ENCODE assay signal across 19 cellular contexts in genomic region chr15:85335193-85335939, GRCh38. TPM values are rescaled to one million over a fixed set of nuclear protein-coding genes. Genes with fewer than 3 reads are reported as not detected.
DNase-seq lines count a peak whose midpoint lies in the region; ATAC-seq, FAIRE-seq and TF ChIP-seq lines count a peak whose summit lies in the region.
"Had no signal": no experiment of that assay in that cellular context is flagged by ENCODE, and none has a peak within 500 bp of the region (broad histone marks: within the 10 kb centered on the region; RNA-seq: fewer than 3 reads in every experiment).

No MANE protein-coding gene starts in this region.

- peak overlapping the region; percentile 29 for H2BK20ac ChIP-seq in IMR-90 (ENCODE audit: low read depth, low read length)

- H3K4me1 Mint-ChIP-seq in Caco-2 (ENCODE audit: low read depth, unreplicated experiment), result peaks cover 15% of the 10 kb centered on the region
- H3K4me1 Mint-ChIP-seq in endodermal cell, result peaks cover 37% of the 10 kb centered on the region
- peaks cover 45% of the 10 kb centered on the region for H3K4me1 Mint-ChIP-seq in mesothelial cell of epicardium
- peaks cover 25 to 32% (median 27%) of the 10 kb centered on the region in 3 donors for H3K4me1 Mint-ChIP-seq in T-cell

- peaks cover 12% of the 10 kb centered on the region for H3K9me1 ChIP-seq in IMR-90 (ENCODE audit: insufficient read depth, low read length)

- H3K4me2 ChIP-seq in IMR-90 (ENCODE audit: low read depth, low read length), result no peak overlapping the region

- BruUV-seq in Caco-2 (replicated peaks; lab: Mats Ljungman, UMichigan) (no TSS peak), IMR-90 (replicated peaks; lab: Mats Ljungman, UMichigan) (no TSS peak)

- POLR2A ChIA-PET in Caco-2 (lab: Charles Lee), result interaction anchor here (1.0 kb wide), 1 partner anchor 45 kb away, joined by 12 read pairs; the partner anchor contains the start of gene AKAP13
- POLR2A ChIA-PET in IMR-90 (lab: Charles Lee; ENCODE audit: unreplicated experiment), result no interaction called here
- POLR2A ChIA-PET in T-cell (lab: Charles Lee), result no interaction called here

- H3K36me3 ChIP-seq in Caco-2 (ENCODE audit: control insufficient read depth, insufficient read depth, low read length), result no peaks in the 10 kb centered on the region
- no peaks in the 10 kb centered on the region for H3K36me3 ChIP-seq in IMR-90 (ENCODE audit: control insufficient read depth, insufficient read depth, low read length)
- no peaks in the 10 kb centered on the region for H3K36me3 ChIP-seq in endodermal cell (ENCODE audit: control insufficient read depth, insufficient read depth, low read length)
- no peaks in the 10 kb centered on the region for H3K36me3 ChIP-seq in H7 (replicated peaks; ENCODE audit: control insufficient read depth, insufficient read depth, low read length)

- no peak overlapping the region for H4K91ac ChIP-seq in IMR-90 (ENCODE audit: insufficient read depth, low read depth, low read length)

- H3K9me3 Mint-ChIP-seq in Caco-2 (ENCODE audit: unreplicated experiment) (no peaks in the 10 kb centered on the region), endodermal cell (no peaks in the 10 kb centered on the region), mesothelial cell of epicardium (peaks cover 7% of the 10 kb centered on the region), T-cell (no peaks in the 10 kb centered on the region)
- H3K9me3 Mint-ChIP-seq: dendritic cell treated with granulocyte-macrophage colony-stimulating factor and Interleukin-4, amounts not matched to agents 40 ng/mL and 50 ng/mL, for 4 days had no signal

- no peak overlapping the region for H2AFZ ChIP-seq in IMR-90 (replicated peaks; ENCODE audit: low read length, poor library complexity)

- H3K27me3 ChIP-seq in Caco-2 (replicated peaks; ENCODE audit: control insufficient read depth, insufficient read depth, low read length) (no peaks in the 10 kb centered on the region), IMR-90 (ENCODE audit: control insufficient read depth, insufficient read depth, low read length) (no peaks in the 10 kb centered on the region), endodermal cell (ENCODE audit: control insufficient read depth, insufficient read depth, low read length, poor library complexity, severe bottlenecking) (no peaks in the 10 kb centered on the region), H7 (ENCODE audit: control insufficient read depth, insufficient read depth, low read length) (no peaks in the 10 kb centered on the region; the same call in none of the 2 replicates)

- H3K27me3 Mint-ChIP-seq in Caco-2 (ENCODE audit: insufficient read depth, unreplicated experiment) (no peaks in the 10 kb centered on the region), endodermal cell (ENCODE audit: insufficient read depth) (no peaks in the 10 kb centered on the region), mesothelial cell of epicardium (ENCODE audit: low read depth) (no peaks in the 10 kb centered on the region), T-cell (no peaks in the 10 kb centered on the region)

- H3K23ac ChIP-seq in IMR-90 (ENCODE audit: low read depth, low read length), result no peak overlapping the region

- CTCF ChIA-PET in Caco-2 (lab: Charles Lee), result interaction anchor here (0.6 to 1.0 kb wide), 8 partner anchors 11 to 513 kb away, joined by 3 to 8 read pairs (median 3); partner anchors contain the start of gene AKAP13
- CTCF ChIA-PET in IMR-90 (lab: Yijun Ruan, JAX), result interaction anchor here (0.6 to 0.7 kb wide), 2 partner anchors 39 to 788 kb away, joined by 3 to 4 read pairs; no protein-coding TSS in a partner anchor
- CTCF ChIA-PET in T-cell (lab: Charles Lee), result interaction anchor here in 1 of 2 donors (1.2 kb wide), 2 partner anchors 14 to 79 kb away, joined by 3 read pairs; no protein-coding TSS in a partner anchor

- H3K4me3 Mint-ChIP-seq in Caco-2 (ENCODE audit: unreplicated experiment) (peak overlapping the region; percentile 39), endodermal cell (no peak overlapping the region), mesothelial cell of epicardium (no peak overlapping the region), T-cell (no peak overlapping the region)
- H3K4me3 Mint-ChIP-seq: dendritic cell treated with granulocyte-macrophage colony-stimulating factor and Interleukin-4, amounts not matched to agents 40 ng/mL and 50 ng/mL, for 4 days had no signal

- H3K9ac ChIP-seq in IMR-90 (ENCODE audit: low read depth, low read length) (no peak overlapping the region), endodermal cell (ENCODE audit: extremely low read depth, low read length, poor library complexity, severe bottlenecking) (peak overlapping the region; percentile 9)

- H4K20me1 ChIP-seq in IMR-90 (ENCODE audit: insufficient read depth, low read length), result no peaks in the 10 kb centered on the region

- H2BK120ac ChIP-seq in IMR-90 (ENCODE audit: low read depth, low read length), result peak overlapping the region; percentile 49

- ATAC-seq in IMR-90 (ENCODE audit: low read depth) (no peak), T-cell (replicated peaks in 1 of 4) (no peak)

- peaks cover 48% of the 10 kb centered on the region for H3K4me1 ChIP-seq in Caco-2
- peaks cover 16% of the 10 kb centered on the region for H3K4me1 ChIP-seq in IMR-90 (ENCODE audit: control insufficient read depth, insufficient read depth, low read length)
- peaks cover 11% of the 10 kb centered on the region for H3K4me1 ChIP-seq in endodermal cell (ENCODE audit: control insufficient read depth, insufficient read depth, low read length)

- dilution Hi-C loops in IMR-90 (cut with HindIII; ENCODE audit: low sequenced_read_pairs, unreplicated experiment), result no loop called here

- no peak overlapping the region for H4K5ac ChIP-seq in IMR-90 (ENCODE audit: low read depth, low read length)

- peak overlapping the region; percentile 58; the same call in 1 of the 2 replicates for H2AK5ac ChIP-seq in IMR-90 (ENCODE audit: low read depth, low read length)

- H3K79me1 ChIP-seq in IMR-90 (ENCODE audit: low read depth in 1 of 2, low read length in 2 of 2), result peaks cover 3 to 9% of the 10 kb centered on the region in 2 experiments; a peak in 3 of 4 replicates

- H2AK9ac ChIP-seq in IMR-90 (replicated peaks; ENCODE audit: low read depth, low read length, poor library complexity), result no peak overlapping the region

- peak overlapping the region; percentile 26 for H3K4ac ChIP-seq in IMR-90 (ENCODE audit: low read depth, low read length)

- FAIRE-seq in RCC 7860 (lab: Jason Lieb, UNC), result no peak

- H3K14ac ChIP-seq in IMR-90 (replicated peaks; ENCODE audit: low read depth, low read length), result no peak overlapping the region

- intact Hi-C loops in Caco-2 (cut with micrococcal nuclease; ENCODE audit: unreplicated experiment) (loop anchor here (5.0 kb wide), 1 partner anchor 107 kb away; no protein-coding TSS in a partner anchor), IMR-90 (cut with micrococcal nuclease) (no loop called here)

- H3K4me3 ChIP-seq in Caco-2 (ENCODE audit: low read depth, low read length) (no peak overlapping the region), IMR-90 (ENCODE audit: insufficient read depth, low read depth, low read length) (no peak overlapping the region), endodermal cell (ENCODE audit: low read length) (no peak overlapping the region), H7 (ENCODE audit: insufficient read depth, low read depth, low read length) (no peak overlapping the region)

- no peaks in the 10 kb centered on the region for H3K9me3 ChIP-seq in Caco-2
- no peaks in the 10 kb centered on the region for H3K9me3 ChIP-seq in IMR-90 (ENCODE audit: control insufficient read depth, insufficient read depth, low read length)
- no peaks in the 10 kb centered on the region for H3K9me3 ChIP-seq in endodermal cell (ENCODE audit: control insufficient read depth, low read length)

- no peak overlapping the region for H2BK5ac ChIP-seq in IMR-90 (ENCODE audit: low read depth, low read length, poor library complexity, severe bottlenecking)

- in situ Hi-C loops in IMR-90 (cut with MboI; ENCODE audit: low sequenced_read_pairs), result no loop called here

- no peak overlapping the region for H3K18ac ChIP-seq in IMR-90 (ENCODE audit: low read depth, low read length)

- H3K56ac ChIP-seq in IMR-90 (ENCODE audit: extremely low read depth, insufficient read depth, low read length), result no peak overlapping the region

- WGBS in IMR-90 (ENCODE audit: extremely low coverage in 2 of 2, insufficient read length in 1 of 2), 2 experiments, result 83% methylated on average over 4 of the region's 13 CpGs; no CpG with 5 or more reads in 1 of the 2 experiments
- WGBS in endodermal cell (ENCODE audit: insufficient coverage in 1 of 2, insufficient read length in 1 of 2), 2 experiments, result 72 to 76% methylated on average over 13 of the region's 13 CpGs

- no peak for TF ChIP-seq POLR2A in IMR-90 (IDR thresholded peaks at IDR 0.05; ENCODE audit: low read depth, low read length)

- H3K27ac Mint-ChIP-seq in Caco-2 (ENCODE audit: unreplicated experiment), result peak overlapping the region; percentile 52
- peak overlapping the region; percentile 93 for H3K27ac Mint-ChIP-seq in endodermal cell
- peak overlapping the region; percentile 17 for H3K27ac Mint-ChIP-seq in mesothelial cell of epicardium
- H3K27ac Mint-ChIP-seq in T-cell, result no peak overlapping the region
- H3K27ac Mint-ChIP-seq: dendritic cell treated with granulocyte-macrophage colony-stimulating factor and Interleukin-4, amounts not matched to agents 40 ng/mL and 50 ng/mL, for 4 days had no signal

- TF ChIP-seq RAD21 in IMR-90 (IDR thresholded peaks at IDR 0.05; ENCODE audit: low read length), result no peak

- peak overlapping the region; percentile 60; the same call in 1 of the 3 replicates for H2BK15ac ChIP-seq in IMR-90 (ENCODE audit: low read depth, low read length)

- H3K27ac ChIP-seq in IMR-90 (ENCODE audit: insufficient read depth, low read length), result no peak overlapping the region
- H3K27ac ChIP-seq in endodermal cell (ENCODE audit: low read depth, low read length), result no peak overlapping the region

- H4K8ac ChIP-seq in IMR-90 (ENCODE audit: low read depth in 2 of 2, low read length in 2 of 2), result peak overlapping the region in 1 of 2 experiments; percentile 48; a peak in 1 of 4 replicates

- peak in 1 of 2 experiments; percentile 26 for TF ChIP-seq CTCF in Caco-2 (IDR thresholded peaks at IDR 0.05; ENCODE audit: insufficient read depth in 1 of 2, low read depth in 1 of 2, low read length in 1 of 2, severe bottlenecking in 1 of 2, unreplicated experiment in 1 of 2)
- no peak for TF ChIP-seq CTCF in IMR-90 (conservative IDR thresholded peaks at IDR 0.05; ENCODE audit: low read depth, low read length)
- peak; percentile 54 for TF ChIP-seq CTCF in endodermal cell (conservative IDR thresholded peaks at IDR 0.05)
- TF ChIP-seq CTCF in mesothelial cell of epicardium (IDR thresholded peaks at IDR 0.05; ENCODE audit: unreplicated experiment), result no peak

- DNase-seq in Caco-2 (peak; percentile 59 to 71), IMR-90 (no peak), endodermal cell (peak; percentile 61), mesothelial cell of epicardium (ENCODE audit: low spot score in 2 of 2, unreplicated experiment in 2 of 2) (no peak), H7 (no peak), RCC 7860 (ENCODE audit: low spot score) (no peak), T-cell (no peak)
- DNase-seq in activated CD4-positive, alpha-beta T cell treated with anti-CD3 and anti-CD28 coated beads, Interleukin-2, amount 50 U/mL, for 4 hours, result no peak
- DNase-seq: activated CD4-positive, alpha-beta T cell treated with anti-CD3 and anti-CD28 coated beads for 48 hours; activated naive CD4-positive, alpha-beta T cell treated with Interleukin-2 at 50 U/mL for 16 hours; EL; erythroblast; glutamatergic neuron; MV-4-11; NCI-H2029 treated with DMSO at 0.1 percent for 48 hours; occipital lobe; stimulated activated CD4-positive, alpha-beta T cell treated with anti-CD3 and anti-CD28 coated beads, Interleukin-4, amount 100 ng/mL, for 1 hour; substantia nigra had no signal

- H3K36me3 Mint-ChIP-seq in Caco-2 (ENCODE audit: insufficient read depth, unreplicated experiment), result no peaks in the 10 kb centered on the region
- H3K36me3 Mint-ChIP-seq in endodermal cell (ENCODE audit: low read depth), result no peaks in the 10 kb centered on the region
- H3K36me3 Mint-ChIP-seq in mesothelial cell of epicardium, result no peaks in the 10 kb centered on the region
- no peaks in the 10 kb centered on the region for H3K36me3 Mint-ChIP-seq in T-cell

RNA-seq across cellular contexts. Expression of gene AKAP13, which starts 45.0 kb away (rescaled TPM):
- total RNA-seq in Caco-2 (2022), result 48.3 and 49.6 TPM in 2 replicates
- 46.4 and 46.9 TPM in 2 replicates for total RNA-seq in IMR-90 (2012; rRNA removed)
- polyA plus RNA-seq in IMR-90 (2012; rRNA removed), result 10.4 and 11.6 TPM in 2 replicates
- polyA plus RNA-seq in IMR-90 (2012; cell fraction: cytosol; rRNA removed), result 5.6 and 6.4 TPM in 2 replicates
- 34.4 and 43.0 TPM in 2 replicates for polyA plus RNA-seq in IMR-90 (2012; cell fraction: nucleus; rRNA removed; ENCODE audit: low replicate concordance)
- total RNA-seq in endodermal cell, result 100 to 1,000 TPM; 115 to 131 TPM
- polyA plus RNA-seq in endodermal cell (2013, experiment 1 of 2), result 35.6 TPM
- 46.4 TPM for polyA plus RNA-seq in endodermal cell (2013, experiment 2 of 2)
- total RNA-seq in mesothelial cell of epicardium, result 105 to 110 TPM (median 109 TPM) in 3 replicates
- total RNA-seq in H7 (2014; rRNA removed; shearing (Covaris generic)), result 26.2 and 32.7 TPM in 2 replicates
- 100 to 1,000 TPM; 232 to 391 (median 281) TPM for total RNA-seq in T-cell

Comparison
In these comparisons a context has a peak if more than half of its experiments do, and no peak if none do; other contexts are left out.
1. DNase-seq: peak in Caco-2 (2 of 2) and endodermal cell (single experiment); none in IMR-90 (single experiment), mesothelial cell of epicardium (0 of 2), H7 (single experiment), activated CD4-positive, alpha-beta T cell treated with anti-CD3 and anti-CD28 coated beads, Interleukin-2, amount 50 U/mL, for 4 hours (0 of 2), RCC 7860 (single experiment) and T-cell (0 of 34).
2. H3K27ac Mint-ChIP-seq: peak in Caco-2 (single experiment), endodermal cell (single experiment) and mesothelial cell of epicardium (single experiment); none in T-cell (0 of 2).